In genomic region chr1:211638723-211639122, GRCh38 we compare ENCODE assay signal across 21 cellular contexts. TPM values are rescaled to one million over a fixed set of nuclear protein-coding genes. Genes with fewer than 3 reads are reported as not detected.
A peak's percentile ranks its signal among the peaks of the same experiment; 100 is the strongest.
DNase-seq lines count a peak whose midpoint lies in the region; ATAC-seq and TF ChIP-seq lines count a peak whose summit lies in the region.
"Had no signal": no experiment of that assay in that cellular context is flagged by ENCODE, and none has a peak within 500 bp of the region (broad histone marks: within the 10 kb centered on the region; RNA-seq: fewer than 3 reads in every experiment).

No MANE protein-coding gene starts in this region.

- CTCF ChIA-PET in SK-N-SH (lab: Yijun Ruan, JAX) (interaction anchor here (0.9 to 4.5 kb wide), 3 partner anchors 10 to 124 kb away, joined by 3 to 21 read pairs (median 7); no protein-coding TSS in a partner anchor), Panc1 (lab: Charles Lee) (interaction anchor here (0.5 kb wide), 1 partner anchor 40 kb away, joined by 12 read pairs; no protein-coding TSS in a partner anchor)
- CTCF ChIA-PET in activated CD4-positive, alpha-beta memory T cell treated with anti-CD3 and anti-CD28 coated beads for 36 hours (lab: Charles Lee), result interaction anchor here (0.6 kb wide), 1 partner anchor 424 kb away, joined by 3 read pairs; no protein-coding TSS in a partner anchor

- no peak for DNase-seq in SK-N-SH
- no peak for DNase-seq in Panc1 (ENCODE audit: low read depth, low spot score)
- DNase-seq in epithelial cell of esophagus (ENCODE audit: low read depth), result peak; percentile 34
- peak; percentile 36 for DNase-seq in renal cortical epithelial cell (ENCODE audit: low read depth)
- DNase-seq in NCI-H146 (lab: John Stamatoyannopoulos, UW), result no peak
- no peak for DNase-seq in activated CD4-positive, alpha-beta memory T cell treated with anti-CD3 and anti-CD28 coated beads for 36 hours
- DNase-seq: activated CD4-positive, alpha-beta T cell treated with anti-CD3 and anti-CD28 coated beads, Interleukin-2, amount 50 U/mL, for 4 hours; activated naive CD4-positive, alpha-beta T cell; central memory CD4-positive, alpha-beta T cell; KG1; NCI-H1930; NCI-H2227 treated with DMSO at 0.1 percent for 48 hours; NCI-H82; stimulated activated CD4-positive, alpha-beta T cell treated with anti-CD3 and anti-CD28 coated beads, Interleukin-4, amount 100 ng/mL, for 1 hour had no signal

- H3K27me3 ChIP-seq in SK-N-SH (ENCODE audit: insufficient read depth) (no peaks in the 10 kb centered on the region), Panc1 (ENCODE audit: control insufficient read depth, insufficient read depth, low read length) (no peaks in the 10 kb centered on the region)
- H3K27me3 ChIP-seq: upper lobe of right lung had no signal

- H3K27ac ChIP-seq in SK-N-SH (ENCODE audit: low read depth in 2 of 2, low read length in 1 of 2) (peak overlapping the region in 1 of 2 experiments; percentile 97; a peak in 2 of 4 replicates), Panc1 (ENCODE audit: low read length) (peak overlapping the region; percentile 83)
- H3K27ac ChIP-seq: 22Rv1, upper lobe of right lung had no signal

- no peaks in the 10 kb centered on the region for H3K79me2 ChIP-seq in SK-N-SH (ENCODE audit: insufficient read depth)

- no peak for TF ChIP-seq CTCF in SK-N-SH (IDR thresholded peaks at IDR 0.05)
- no peak for TF ChIP-seq CTCF in Panc1 (IDR thresholded peaks at IDR 0.05)
- TF ChIP-seq CTCF in epithelial cell of esophagus (IDR thresholded peaks at IDR 0.05; ENCODE audit: insufficient read depth, low read depth, low read length, missing control alignments), result no peak

- ATAC-seq in SK-N-SH treated with all-trans-retinoic acid at 6 μM for 48 hours (no peak), Panc1 (no peak), HG02938 (IDR thresholded peaks at IDR 0.05; ENCODE audit: unreplicated experiment) (no peak)
- ATAC-seq: upper lobe of right lung had no signal

- no peaks in the 10 kb centered on the region for H4K20me1 ChIP-seq in SK-N-SH (ENCODE audit: insufficient read depth)

- H3K27me3 Mint-ChIP-seq in activated CD4-positive, alpha-beta memory T cell treated with anti-CD3 and anti-CD28 coated beads for 36 hours, result no peaks in the 10 kb centered on the region

- H3K9ac ChIP-seq in SK-N-SH, result 0 out of 2 replicates have a peak overlapping the region, but pooled peaks have one; percentile 32

- in situ Hi-C loops in Panc1 (cut with HindIII; ENCODE audit: low pct_unique_long_range_greater_than_20kb, low sequenced_read_pairs), result no loop called here

- H3K36me3 Mint-ChIP-seq in activated CD4-positive, alpha-beta memory T cell treated with anti-CD3 and anti-CD28 coated beads for 36 hours, result no peaks in the 10 kb centered on the region

- H3F3A ChIP-seq in SK-N-SH (replicated peaks; ENCODE audit: insufficient read depth), result peaks cover 32% of the 10 kb centered on the region

- H3K4me1 ChIP-seq in SK-N-SH (ENCODE audit: control insufficient read depth in 1 of 2, insufficient read depth in 2 of 2, low read depth in 1 of 2, low read length in 1 of 2) (peaks cover 10 to 19% of the 10 kb centered on the region in 2 experiments; a peak in 3 of 4 replicates), Panc1 (ENCODE audit: control insufficient read depth, insufficient read depth, low read length) (peaks cover 37% of the 10 kb centered on the region)

- H3K9me3 ChIP-seq in SK-N-SH (no peaks in the 10 kb centered on the region), Panc1 (ENCODE audit: control insufficient read depth, insufficient read depth, low read depth, low read length) (no peaks in the 10 kb centered on the region)
- H3K9me3 ChIP-seq: mucosa of descending colon, upper lobe of right lung had no signal

- no peaks in the 10 kb centered on the region for H3K9me3 Mint-ChIP-seq in activated CD4-positive, alpha-beta memory T cell treated with anti-CD3 and anti-CD28 coated beads for 36 hours
- H3K9me3 Mint-ChIP-seq: T-helper 2 cell treated with Interferon-gamma antibody and Interleukin-4, amounts not matched to agents 5 μg/mL and 100 μg/mL, for 36 hours had no signal

- no peaks in the 10 kb centered on the region for H3K36me3 ChIP-seq in SK-N-SH (replicated peaks in 1 of 2; ENCODE audit: control insufficient read depth in 1 of 2, insufficient read depth in 2 of 2, low read length in 1 of 2)
- H3K36me3 ChIP-seq in Panc1 (ENCODE audit: control insufficient read depth, insufficient read depth, low read length), result no peaks in the 10 kb centered on the region
- H3K36me3 ChIP-seq: upper lobe of right lung had no signal

- H3K27ac Mint-ChIP-seq in activated CD4-positive, alpha-beta memory T cell treated with anti-CD3 and anti-CD28 coated beads for 36 hours, result no peak overlapping the region
- H3K27ac Mint-ChIP-seq: progenitor cell of endocrine pancreas; T-helper 2 cell treated with Interferon-gamma antibody and Interleukin-4, amounts not matched to agents 5 μg/mL and 100 μg/mL, for 36 hours had no signal

- POLR2A ChIA-PET in SK-N-SH (lab: Yijun Ruan, JAX) (no interaction called here), Panc1 (lab: Charles Lee) (interaction anchor here (0.5 kb wide), 1 partner anchor 314 kb away, joined by 4 read pairs; no protein-coding TSS in a partner anchor)
- POLR2A ChIA-PET in activated CD4-positive, alpha-beta memory T cell treated with anti-CD3 and anti-CD28 coated beads for 36 hours (lab: Charles Lee), result no interaction called here

- TF ChIP-seq RAD21 in SK-N-SH (IDR thresholded peaks at IDR 0.05; ENCODE audit: low read length), result no peak

- no peak for TF ChIP-seq EP300 in SK-N-SH (IDR thresholded peaks at IDR 0.05; ENCODE audit: borderline replicate concordance in 1 of 2, low read depth in 1 of 2, low read length in 1 of 2)

- H3K4me1 Mint-ChIP-seq in activated CD4-positive, alpha-beta memory T cell treated with anti-CD3 and anti-CD28 coated beads for 36 hours (ENCODE audit: low read depth), result peaks cover 5% of the 10 kb centered on the region

- peak overlapping the region; percentile 83; the same call in 1 of the 2 replicates for H3K4me2 ChIP-seq in SK-N-SH

- 84% methylated on average over 5 of the region's 5 CpGs for WGBS in SK-N-SH (ENCODE audit: low lambda C conversion rate)

- H3K4me3 Mint-ChIP-seq in activated CD4-positive, alpha-beta memory T cell treated with anti-CD3 and anti-CD28 coated beads for 36 hours, result no peak overlapping the region
- H3K4me3 Mint-ChIP-seq: T-helper 2 cell treated with Interferon-gamma antibody and Interleukin-4, amounts not matched to agents 5 μg/mL and 100 μg/mL, for 36 hours had no signal

- H2AFZ ChIP-seq in SK-N-SH (ENCODE audit: low read depth), result no peak overlapping the region

- H3K9me2 ChIP-seq in SK-N-SH, result no peaks in the 10 kb centered on the region

- BruUV-seq in Panc1 (replicated peaks; lab: Mats Ljungman, UMichigan), result no TSS peak

- H3K4me3 ChIP-seq in SK-N-SH (ENCODE audit: low read depth in 2 of 2, low read length in 1 of 2) (no peak overlapping the region), Panc1 (ENCODE audit: low read depth in 2 of 2, low read length in 2 of 2) (no peak overlapping the region), epithelial cell of esophagus (ENCODE audit: low read length) (no peak overlapping the region)
- H3K4me3 ChIP-seq: mucosa of descending colon, upper lobe of right lung had no signal

- intact Hi-C loops in Panc1 (cut with micrococcal nuclease; ENCODE audit: unreplicated experiment), result no loop called here
- intact Hi-C loops in activated CD4-positive, alpha-beta memory T cell treated with anti-CD3 and anti-CD28 coated beads for 36 hours (cut with micrococcal nuclease), result no loop called here

TF ChIP-seq in SK-N-SH treated with all-trans-retinoic acid at 6 μM for 48 hours, 23 proteins besides CTCF, POLR2A, EP300 and RAD21 (continues in another document):
- TF ChIP-seq CSDC2 (CRISPR knock-in tag; IDR thresholded peaks at IDR 0.05), result no peak
- TF ChIP-seq ZFP30 (CRISPR knock-in tag; IDR thresholded peaks at IDR 0.05), result no peak
- TF ChIP-seq ISL1 (CRISPR knock-in tag; IDR thresholded peaks at IDR 0.05), result no peak
- TF ChIP-seq TOX (CRISPR knock-in tag; IDR thresholded peaks at IDR 0.05; ENCODE audit: borderline replicate concordance), result no peak
- no peak for TF ChIP-seq RARB (CRISPR knock-in tag; IDR thresholded peaks at IDR 0.05)
- no peak for TF ChIP-seq ZNF565 (CRISPR knock-in tag; conservative IDR thresholded peaks at IDR 0.05; ENCODE audit: low read depth)
- TF ChIP-seq SNAI2 (CRISPR knock-in tag; IDR thresholded peaks at IDR 0.05), result no peak
- TF ChIP-seq PATZ1 (CRISPR knock-in tag; IDR thresholded peaks at IDR 0.05; ENCODE audit: borderline replicate concordance), result no peak
- no peak for TF ChIP-seq GLIS3 (CRISPR knock-in tag; IDR thresholded peaks at IDR 0.05)
- no peak for TF ChIP-seq ZNF70 (CRISPR knock-in tag; IDR thresholded peaks at IDR 0.05)

RNA-seq across cellular contexts. Expression of gene NEK2, which starts 36.7 kb away (rescaled TPM):
- 8.2 and 9.4 TPM in 2 replicates for polyA plus RNA-seq in SK-N-SH (2012; rRNA removed)
- 11.5 and 12.7 TPM in 2 replicates for polyA plus RNA-seq in SK-N-SH (2012; cell fraction: cytosol; rRNA removed)
- 3.4 and 4.2 TPM in 2 replicates for polyA plus RNA-seq in SK-N-SH (2012; cell fraction: nucleus; rRNA removed)
- total RNA-seq in Panc1 (2021; ENCODE audit: unreplicated experiment) (34.4 TPM), renal cortical epithelial cell (0.85 and 15.1 TPM in 2 replicates)
- polyA plus RNA-seq in Panc1 (2012; ENCODE audit: insufficient read length), result 11.0 TPM
- 10 to 100 TPM; 42.4 to 45.9 TPM for total RNA-seq in activated CD4-positive, alpha-beta memory T cell treated with anti-CD3 and anti-CD28 coated beads for 36 hours

RNA-seq across cellular contexts. Expression of gene SLC30A1, which starts 59.8 kb away (rescaled TPM):
- 6.9 and 7.2 TPM in 2 replicates for polyA plus RNA-seq in SK-N-SH (2012; rRNA removed)
- 8.1 and 9.4 TPM in 2 replicates for polyA plus RNA-seq in SK-N-SH (2012; cell fraction: cytosol; rRNA removed)
- 8.6 and 10.0 TPM in 2 replicates for polyA plus RNA-seq in SK-N-SH (2012; cell fraction: nucleus; rRNA removed)
- total RNA-seq in Panc1 (2021; ENCODE audit: unreplicated experiment) (34.5 TPM), renal cortical epithelial cell (29.7 and 74.4 TPM in 2 replicates)
- polyA plus RNA-seq in Panc1 (2012; ENCODE audit: insufficient read length), result 18.6 TPM
- 1 to 10 TPM; 3.5 to 3.9 TPM for total RNA-seq in activated CD4-positive, alpha-beta memory T cell treated with anti-CD3 and anti-CD28 coated beads for 36 hours

Comparison
In these comparisons a context has a peak if more than half of its experiments do, and no peak if none do; other contexts are left out.
1. DNase-seq: peak in epithelial cell of esophagus (single experiment) and renal cortical epithelial cell (single experiment); none in SK-N-SH (single experiment), Panc1 (single experiment), NCI-H146 (single experiment) and activated CD4-positive, alpha-beta memory T cell treated with anti-CD3 and anti-CD28 coated beads for 36 hours (single experiment).